Comparison of ENCODE assay signal across 23 cellular contexts in the genomic region with DNA sequence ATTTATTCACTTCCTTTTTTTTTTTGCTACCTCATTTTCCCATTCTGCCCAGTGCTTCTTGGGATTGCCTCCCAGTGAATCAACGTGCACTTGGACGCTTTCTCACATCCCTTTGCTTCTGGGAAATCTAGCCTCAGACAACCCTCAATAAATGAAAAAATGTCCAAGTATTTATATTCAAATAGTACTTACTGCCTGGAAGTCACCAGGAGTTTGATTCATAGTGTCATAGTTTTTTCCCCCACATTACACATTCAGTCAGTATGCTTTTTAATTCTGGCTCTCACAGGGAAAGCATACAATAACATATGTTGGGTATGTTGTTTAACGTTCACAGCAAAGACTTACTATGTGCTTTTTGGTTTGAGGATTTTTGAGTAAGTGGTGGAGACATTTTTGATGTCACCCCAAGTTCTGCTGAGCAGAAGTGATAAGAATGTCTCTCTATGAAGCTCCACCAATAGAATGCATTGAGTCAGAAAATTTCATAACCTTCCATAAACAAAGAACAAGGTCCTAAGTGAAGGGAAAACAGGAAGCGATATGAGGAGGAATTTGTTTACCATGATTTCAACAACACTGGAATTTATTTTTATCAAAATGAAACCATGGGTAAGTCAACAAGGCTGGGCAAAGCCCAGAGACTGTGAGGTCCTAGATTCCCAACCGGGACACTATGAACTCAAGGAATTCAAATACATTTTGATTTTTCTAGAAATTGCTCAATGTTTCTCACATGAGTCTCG.
DNase-seq lines count a peak whose midpoint lies in the region; ATAC-seq and TF ChIP-seq lines count a peak whose summit lies in the region.
"Had no signal": no experiment of that assay in that cellular context is flagged by ENCODE, and none has a peak within 500 bp of the region (broad histone marks: within the 10 kb centered on the region; RNA-seq: fewer than 3 reads in every experiment).

No MANE protein-coding gene starts in this region.

- no peaks in the 10 kb centered on the region for H3K4me1 ChIP-seq in PC-9 (replicated peaks; ENCODE audit: insufficient read depth)
- no peaks in the 10 kb centered on the region for H3K4me1 ChIP-seq in right lobe of liver
- no peaks in the 10 kb centered on the region for H3K4me1 ChIP-seq in testis
- H3K4me1 ChIP-seq: Caco-2, esophagus muscularis mucosa, vagina had no signal

- H3K9me2 ChIP-seq in PC-9 (ENCODE audit: insufficient read depth): no peaks in the 10 kb centered on the region

- H3K79me2 ChIP-seq in PC-9 (ENCODE audit: low read depth): no peaks in the 10 kb centered on the region

- BruUV-seq in PC-9 (replicated peaks; lab: Mats Ljungman, UMichigan): no TSS peak

- 35% methylated on average over 6 of the region's 6 CpGs for WGBS in right lobe of liver (ENCODE audit: insufficient coverage, low coverage, low lambda C conversion rate, missing lambda C conversion rate)
- WGBS in testis, 2 donors: 76 to 89% methylated on average over 6 of the region's 6 CpGs

- CTCF ChIA-PET in PC-9 (lab: Charles Lee): no interaction called here

- no peak overlapping the region for H3K27ac Mint-ChIP-seq in endothelial cell (ENCODE audit: unreplicated experiment)
- H3K27ac Mint-ChIP-seq: activated CD8-positive, alpha-beta T cell treated with anti-CD3 and anti-CD28 coated beads for 36 hours; naive thymus-derived CD8-positive, alpha-beta T cell had no signal

- H3K27me3 ChIP-seq in PC-9 (ENCODE audit: insufficient read depth, low read depth) (no peaks in the 10 kb centered on the region), right lobe of liver (no peaks in the 10 kb centered on the region), testis (no peaks in the 10 kb centered on the region)
- H3K27me3 ChIP-seq: BLaER1 treated with 17β-estradiol and CSF1 and Interleukin-3, amounts not matched to agents 10 nM and 100 nM; esophagus muscularis mucosa; ovary; vagina had no signal

- no peaks in the 10 kb centered on the region for H4K20me1 ChIP-seq in PC-9 (ENCODE audit: insufficient read depth)
- H4K20me1 ChIP-seq: BLaER1 treated with 17β-estradiol and CSF1 and Interleukin-3, amounts not matched to agents 10 nM and 100 nM had no signal

- DNase-seq in HT-29 (ENCODE audit: low spot score) (peak; percentile 16), PC-9 (peak in 1 of 2 experiments; percentile 41), choroid plexus epithelial cell (ENCODE audit: low read depth) (peak; percentile 60), right lobe of liver (peak in 1 of 3 donors; percentile 21), endothelial cell (ENCODE audit: low spot score) (no peak), left cardiac atrium (no peak), testis (no peak)
- DNase-seq in stimulated activated CD4-positive, alpha-beta T cell treated with anti-CD3 and anti-CD28 coated beads, Interleukin-2, amount 100 ng/mL, for 48 hours: no peak
- DNase-seq: ACHN; activated CD8-positive, alpha-beta T cell treated with anti-CD3 and anti-CD28 coated beads for 36 hours; activated T-cell treated with anti-CD3 and anti-CD28 coated beads for 4 hours; Caco-2; DMS79 treated with DMSO at 0.1 percent for 48 hours; naive thymus-derived CD8-positive, alpha-beta T cell; NCI-H1436; NCI-H524; ovary; substantia nigra had no signal

- H3K27ac ChIP-seq in PC-9 (no peak overlapping the region), right lobe of liver (peak overlapping the region in 2 of 3 donors; percentile 16 to 24), testis (no peak overlapping the region)
- H3K27ac ChIP-seq: esophagus muscularis mucosa, ovary, vagina had no signal

- intact Hi-C loops in PC-9 (cut with micrococcal nuclease; ENCODE audit: unreplicated experiment) (no loop called here), right lobe of liver (cut with DNase I) (no loop called here), left cardiac atrium (cut with DNase I) (no loop called here), testis (cut with DNase I; ENCODE audit: low total_unique reads) (no loop called here)

- H3K4me3 ChIP-seq in PC-9 (no peak overlapping the region), choroid plexus epithelial cell (ENCODE audit: low read depth, low read length) (no peak overlapping the region), right lobe of liver (peak overlapping the region in 1 of 3 donors; percentile 16), testis (no peak overlapping the region)
- H3K4me3 ChIP-seq: BLaER1 treated with 17β-estradiol and CSF1 and Interleukin-3, amounts not matched to agents 10 nM and 100 nM; esophagus muscularis mucosa; GM12878; ovary; vagina had no signal

- H3K4me3 Mint-ChIP-seq in endothelial cell (ENCODE audit: unreplicated experiment): no peak overlapping the region
- H3K4me3 Mint-ChIP-seq: activated CD8-positive, alpha-beta T cell treated with anti-CD3 and anti-CD28 coated beads for 36 hours; naive thymus-derived CD8-positive, alpha-beta T cell had no signal

- no peaks in the 10 kb centered on the region for H3K9me3 Mint-ChIP-seq in endothelial cell (ENCODE audit: unreplicated experiment)

- POLR2A ChIA-PET in PC-9 (lab: Charles Lee; ENCODE audit: unreplicated experiment): no interaction called here

- peak; percentile 44 to 96 (median 68) for ATAC-seq in right lobe of liver
- no peak for ATAC-seq in left cardiac atrium
- ATAC-seq: activated CD4-positive, CD25-positive, alpha-beta regulatory T cell treated with anti-CD3 and anti-CD28 coated beads, Interleukin-2, amount 50 U/mL, for 24 hours; activated CD8-positive, alpha-beta T cell treated with anti-CD3 and anti-CD28 coated beads for 36 hours; GM12878; naive thymus-derived CD8-positive, alpha-beta T cell had no signal

- no peaks in the 10 kb centered on the region for H3K27me3 Mint-ChIP-seq in endothelial cell (ENCODE audit: unreplicated experiment)
- H3K27me3 Mint-ChIP-seq: activated CD8-positive, alpha-beta T cell treated with anti-CD3 and anti-CD28 coated beads for 36 hours had no signal

- no peaks in the 10 kb centered on the region for H3F3A ChIP-seq in PC-9 (ENCODE audit: insufficient read depth, low read depth)

- no peak for TF ChIP-seq POLR2A in right lobe of liver (IDR thresholded peaks at IDR 0.05)
- TF ChIP-seq POLR2A in testis (IDR thresholded peaks at IDR 0.05): no peak

- H3K4me2 ChIP-seq in PC-9: 0 out of 2 replicates have a peak overlapping the region, but pooled peaks have one; percentile 0

- no peaks in the 10 kb centered on the region for H3K4me1 Mint-ChIP-seq in endothelial cell (ENCODE audit: unreplicated experiment)
- H3K4me1 Mint-ChIP-seq: naive thymus-derived CD8-positive, alpha-beta T cell had no signal

- H3K36me3 Mint-ChIP-seq in endothelial cell (ENCODE audit: low read depth, unreplicated experiment): no peaks in the 10 kb centered on the region
- H3K36me3 Mint-ChIP-seq: naive thymus-derived CD8-positive, alpha-beta T cell had no signal

- TF ChIP-seq CTCF in PC-9 (conservative IDR thresholded peaks at IDR 0.05) (no peak), choroid plexus epithelial cell (conservative IDR thresholded peaks at IDR 0.05; ENCODE audit: low read depth, low read length) (no peak), right lobe of liver (IDR thresholded peaks at IDR 0.05) (no peak), endothelial cell (IDR thresholded peaks at IDR 0.05; ENCODE audit: unreplicated experiment) (no peak), testis (IDR thresholded peaks at IDR 0.05) (no peak)

- no peak overlapping the region for H2AFZ ChIP-seq in PC-9

- H3K36me3 ChIP-seq in PC-9 (ENCODE audit: low read depth) (no peaks in the 10 kb centered on the region), right lobe of liver (no peaks in the 10 kb centered on the region), testis (ENCODE audit: low read depth, missing control alignments) (no peaks in the 10 kb centered on the region)
- H3K36me3 ChIP-seq: BLaER1 treated with 17β-estradiol and CSF1 and Interleukin-3, amounts not matched to agents 10 nM and 100 nM; esophagus muscularis mucosa; ovary; vagina had no signal

- H3K9me3 ChIP-seq in PC-9 (ENCODE audit: insufficient read depth, low read depth) (no peaks in the 10 kb centered on the region), right lobe of liver (no peaks in the 10 kb centered on the region), testis (no peaks in the 10 kb centered on the region)
- H3K9me3 ChIP-seq: Caco-2, esophagus muscularis mucosa, ovary, vagina had no signal

Comparison
In these comparisons a context has a peak if more than half of its experiments do, and no peak if none do; other contexts are left out.
1. DNase-seq: peak in HT-29 (single experiment) and choroid plexus epithelial cell (single experiment); none in stimulated activated CD4-positive, alpha-beta T cell treated with anti-CD3 and anti-CD28 coated beads, Interleukin-2, amount 100 ng/mL, for 48 hours (0 of 2), endothelial cell (single experiment), left cardiac atrium (single experiment) and testis (single experiment).
2. H3K27ac ChIP-seq: peak in right lobe of liver (2 of 3); none in PC-9 (single experiment) and testis (0 of 2).
3. ATAC-seq: peak in right lobe of liver (4 of 4); none in left cardiac atrium (0 of 2).